ENCODE assay signal across 8 cellular contexts in genomic region chr5:89313804-89314588, GRCh38.
DNase-seq lines count a peak whose midpoint lies in the region; ATAC-seq and TF ChIP-seq lines count a peak whose summit lies in the region.

No MANE protein-coding gene starts in this region.

- peaks cover 5% of the 10 kb centered on the region for H3K9me3 Mint-ChIP-seq in T-helper 1 cell treated with Interleukin-12 subunit alpha and Interleukin-12 subunit beta and Interleukin-4 antibody, amounts not matched to agents 30 μg/mL and 1 μg/mL, for 36 hours
- peaks cover 3% of the 10 kb centered on the region for H3K9me3 Mint-ChIP-seq in activated CD4-positive, alpha-beta T cell treated with anti-CD3 and anti-CD28 coated beads, Interleukin-2, amount 10 ng/mL, durations not matched to agents 7 days and 5 days

- no peak for TF ChIP-seq CTCF in esophagus squamous epithelium (IDR thresholded peaks at IDR 0.05)

- peaks cover 0 to 9% (median 6%) of the 10 kb centered on the region in 3 donors for H3K4me1 ChIP-seq in esophagus squamous epithelium

- whole genome bisulfite sequencing in esophagus squamous epithelium, 2 donors, result 5 to 14% methylated on average over 3 of the region's 3 CpGs

- no peaks in the 10 kb centered on the region for H3K27me3 ChIP-seq in esophagus squamous epithelium

- H3K9me3 ChIP-seq in esophagus squamous epithelium, result no peaks in the 10 kb centered on the region

- CTCF ChIA-PET in activated CD4-positive, alpha-beta T cell treated with anti-CD3 and anti-CD28 coated beads, Interleukin-2, amount 10 ng/mL, durations not matched to agents 7 days and 5 days (lab: Charles Lee), result no interaction called here

- TF ChIP-seq POLR2A in esophagus squamous epithelium (IDR thresholded peaks at IDR 0.05), result no peak

- H3K27ac Mint-ChIP-seq in T-helper 1 cell treated with Interleukin-12 subunit alpha and Interleukin-12 subunit beta and Interleukin-4 antibody, amounts not matched to agents 30 μg/mL and 1 μg/mL, for 36 hours, result peak overlapping the region; percentile 57
- H3K27ac Mint-ChIP-seq in activated CD4-positive, alpha-beta T cell treated with anti-CD3 and anti-CD28 coated beads, Interleukin-2, amount 10 ng/mL, durations not matched to agents 7 days and 5 days, result no peak overlapping the region

- ATAC-seq in GM19397 (IDR thresholded peaks at IDR 0.05; ENCODE audit: unreplicated experiment), result peak; percentile 95
- ATAC-seq in HG03432 (IDR thresholded peaks at IDR 0.05; ENCODE audit: unreplicated experiment), result peak; percentile 96

- H3K27me3 Mint-ChIP-seq in T-helper 1 cell treated with Interleukin-12 subunit alpha and Interleukin-12 subunit beta and Interleukin-4 antibody, amounts not matched to agents 30 μg/mL and 1 μg/mL, for 36 hours (ENCODE audit: low read depth), result no peaks in the 10 kb centered on the region
- no peaks in the 10 kb centered on the region for H3K27me3 Mint-ChIP-seq in activated CD4-positive, alpha-beta T cell treated with anti-CD3 and anti-CD28 coated beads, Interleukin-2, amount 10 ng/mL, durations not matched to agents 7 days and 5 days

- intact Hi-C loops in esophagus squamous epithelium (cut with DNase I), result no loop called here

- H3K36me3 ChIP-seq in esophagus squamous epithelium, result no peaks in the 10 kb centered on the region

- H3K4me3 Mint-ChIP-seq in T-helper 1 cell treated with Interleukin-12 subunit alpha and Interleukin-12 subunit beta and Interleukin-4 antibody, amounts not matched to agents 30 μg/mL and 1 μg/mL, for 36 hours, result no peak overlapping the region
- H3K4me3 Mint-ChIP-seq in activated CD4-positive, alpha-beta T cell treated with anti-CD3 and anti-CD28 coated beads, Interleukin-2, amount 10 ng/mL, durations not matched to agents 7 days and 5 days, result no peak overlapping the region

- peaks cover 5% of the 10 kb centered on the region for H3K4me1 Mint-ChIP-seq in T-helper 1 cell treated with Interleukin-12 subunit alpha and Interleukin-12 subunit beta and Interleukin-4 antibody, amounts not matched to agents 30 μg/mL and 1 μg/mL, for 36 hours (ENCODE audit: low read depth)
- H3K4me1 Mint-ChIP-seq in activated CD4-positive, alpha-beta T cell treated with anti-CD3 and anti-CD28 coated beads, Interleukin-2, amount 10 ng/mL, durations not matched to agents 7 days and 5 days, result peaks cover 4% of the 10 kb centered on the region

- H3K4me3 ChIP-seq in esophagus squamous epithelium, result no peak overlapping the region

- DNase-seq in EL (peak; percentile 70), iris pigment epithelial cell (ENCODE audit: low read depth) (peak; percentile 70), DMS114 treated with DMSO at 0.1 percent for 48 hours (lab: John Stamatoyannopoulos, UW; ENCODE audit: unreplicated experiment) (no peak), esophagus squamous epithelium (lab: John Stamatoyannopoulos, UW) (no peak)
- no peak for DNase-seq in activated CD4-positive, alpha-beta T cell treated with anti-CD3 and anti-CD28 coated beads, Interleukin-2, amount 10 ng/mL, durations not matched to agents 7 days and 5 days

- no peaks in the 10 kb centered on the region for H3K36me3 Mint-ChIP-seq in T-helper 1 cell treated with Interleukin-12 subunit alpha and Interleukin-12 subunit beta and Interleukin-4 antibody, amounts not matched to agents 30 μg/mL and 1 μg/mL, for 36 hours (ENCODE audit: low read depth)
- H3K36me3 Mint-ChIP-seq in activated CD4-positive, alpha-beta T cell treated with anti-CD3 and anti-CD28 coated beads, Interleukin-2, amount 10 ng/mL, durations not matched to agents 7 days and 5 days (ENCODE audit: low read depth), result no peaks in the 10 kb centered on the region

- POLR2A ChIA-PET in activated CD4-positive, alpha-beta T cell treated with anti-CD3 and anti-CD28 coated beads, Interleukin-2, amount 10 ng/mL, durations not matched to agents 7 days and 5 days (lab: Charles Lee), result no interaction called here

- no peak overlapping the region for H3K27ac ChIP-seq in esophagus squamous epithelium

Comparison
In these comparisons a context has a peak if more than half of its experiments do, and no peak if none do; other contexts are left out.
1. DNase-seq: peak in EL (single experiment) and iris pigment epithelial cell (single experiment); none in DMS114 treated with DMSO at 0.1 percent for 48 hours (single experiment), activated CD4-positive, alpha-beta T cell treated with anti-CD3 and anti-CD28 coated beads, Interleukin-2, amount 10 ng/mL, durations not matched to agents 7 days and 5 days (single experiment) and esophagus squamous epithelium (single experiment).